In genomic region chr4:86398187-86398586, GRCh38 we compare ENCODE assay signal across 23 cellular contexts.
A peak's percentile ranks its signal among the peaks of the same experiment; 100 is the strongest.
DNase-seq lines count a peak whose midpoint lies in the region; ATAC-seq and FAIRE-seq lines count a peak whose summit lies in the region.
"Had no signal": no experiment of that assay in that cellular context is flagged by ENCODE, and none has a peak within 500 bp of the region (broad histone marks: within the 10 kb centered on the region; RNA-seq: fewer than 3 reads in every experiment).

No MANE protein-coding gene starts in this region.

- ATAC-seq in GM18517 (IDR thresholded peaks at IDR 0.05; ENCODE audit: unreplicated experiment) = peak; percentile 74
- peak; percentile 44 for ATAC-seq in GM19455 (IDR thresholded peaks at IDR 0.05; ENCODE audit: unreplicated experiment)
- ATAC-seq in HG02852 (IDR thresholded peaks at IDR 0.05; ENCODE audit: unreplicated experiment) = peak; percentile 73
- ATAC-seq in HG03469 (IDR thresholded peaks at IDR 0.05; ENCODE audit: unreplicated experiment) = peak; percentile 75
- no peak for ATAC-seq in HG03196 (IDR thresholded peaks at IDR 0.05; ENCODE audit: unreplicated experiment)
- ATAC-seq: activated CD8-positive, alpha-beta memory T cell treated with anti-CD3 and anti-CD28 coated beads, Interleukin-2, amount 10 ng/mL, durations not matched to agents 7 days and 5 days; naive thymus-derived CD8-positive, alpha-beta T cell; Panc1 had no signal

- FAIRE-seq in HTR-8/SVneo (lab: Jason Lieb, UNC) = no peak
- FAIRE-seq: kidney had no signal

- DNase-seq in HTR-8/SVneo (ENCODE audit: insufficient read length, low spot score) (no peak), NCI-H82 (lab: John Stamatoyannopoulos, UW) (no peak), NCI-H1092 (lab: John Stamatoyannopoulos, UW) (no peak)
- DNase-seq: ACHN; activated CD8-positive, alpha-beta memory T cell treated with anti-CD3 and anti-CD28 coated beads, Interleukin-2, amount 10 ng/mL, durations not matched to agents 7 days and 5 days; activated gamma-delta T cell treated with Interleukin-2 at 50 U/mL for 16 hours; aorta; CD4-positive, CD25-positive, alpha-beta regulatory T cell; cerebellar nuclear complex; GOT3; Karpas-422; kidney; naive thymus-derived CD8-positive, alpha-beta T cell; NCI-H1417 treated with DMSO at 0.1 percent for 48 hours; sigmoid colon; stimulated activated CD4-positive, alpha-beta T cell treated with anti-CD3 and anti-CD28 coated beads, Interleukin-2, amount 100 ng/mL, for 24 hours; uterus had no signal
